ENCODE assay signal across 9 cellular contexts in genomic region chr15:34795267-34796081, GRCh38. TPM values are rescaled to one million over a fixed set of nuclear protein-coding genes. Genes with fewer than 3 reads are reported as not detected.
DNase-seq lines count a peak whose midpoint lies in the region; ATAC-seq and TF ChIP-seq lines count a peak whose summit lies in the region.
"Had no signal": no experiment of that assay in that cellular context is flagged by ENCODE, and none has a peak within 500 bp of the region (broad histone marks: within the 10 kb centered on the region; RNA-seq: fewer than 3 reads in every experiment).

TSS of gene ACTC1 (minus strand) at chr15:34795549. CDS start at chr15:34794808, 741 bp downstream.

- H3K4me3 ChIP-seq in ACC112 (ENCODE audit: low read depth, low read length) (peak within 1 kb of the TSS; percentile 65), mucosa of descending colon (no peak within 1 kb of the TSS)

- DNase-seq in NCI-H1694 (lab: John Stamatoyannopoulos, UW), result peak; percentile 28
- peak; percentile 2 to 24 for DNase-seq in erythroblast (lab: John Stamatoyannopoulos, UW)
- DNase-seq in mucosa of descending colon, result peak in 1 of 3 donors; percentile 42
- DNase-seq in NCI-H510A (lab: John Stamatoyannopoulos, UW), result no peak
- no peak for DNase-seq in stimulated activated CD4-positive, alpha-beta T cell treated with anti-CD3 and anti-CD28 coated beads, Interleukin-4, amount 100 ng/mL, for 1 hour
- no peak for DNase-seq in GM19238 (ENCODE audit: insufficient read length, low spot score)

- H2AFZ ChIP-seq in ACC112 (ENCODE audit: low read length, unreplicated experiment), result peak within 1 kb of the TSS; percentile 86

- H3K4me1 ChIP-seq in ACC112 (ENCODE audit: control insufficient read depth, insufficient read depth, low read length, unreplicated experiment), result peaks cover 18% of the 10 kb centered on the region
- H3K4me1 ChIP-seq in mucosa of descending colon (ENCODE audit: low read depth), result no peaks in the 10 kb centered on the region

- H3K27ac ChIP-seq in ACC112 (ENCODE audit: low read depth, low read length), result no peak within 1 kb of the TSS
- H3K27ac ChIP-seq: neutrophil had no signal

- H3K9me3 ChIP-seq in mucosa of descending colon, result no peaks in the 10 kb centered on the region
- H3K9me3 ChIP-seq: neutrophil had no signal

- intact Hi-C loops in mucosa of descending colon (cut with DNase I, micrococcal nuclease), result no loop called here

- no peak for TF ChIP-seq CTCF in mucosa of descending colon (IDR thresholded peaks at IDR 0.05)

- no peak for TF ChIP-seq POLR2A in erythroblast (IDR thresholded peaks at IDR 0.05; ENCODE audit: low read length)

- H3K79me2 ChIP-seq in ACC112 (ENCODE audit: control insufficient read depth, insufficient read depth, low read length, unreplicated experiment), result no peaks in the 10 kb centered on the region

- H3K27me3 ChIP-seq in ACC112 (ENCODE audit: insufficient read depth, low read length), result peaks cover 69% of the 10 kb centered on the region

- no peaks in the 10 kb centered on the region for H3K36me3 ChIP-seq in ACC112 (ENCODE audit: insufficient read depth, low read length)
- H3K36me3 ChIP-seq in mucosa of descending colon (ENCODE audit: low read depth), result no peaks in the 10 kb centered on the region
- H3K36me3 ChIP-seq: neutrophil had no signal

- peak; percentile 27 for ATAC-seq in mucosa of descending colon
- no peak for ATAC-seq in GM18868 (IDR thresholded peaks at IDR 0.05; ENCODE audit: unreplicated experiment)

RNA-seq across cellular contexts. Expression of gene ACTC1, which starts in this region (rescaled TPM):
- total RNA-seq in mucosa of descending colon, result 10 to 100 TPM in 1 of 3 donors, 1 to 10 TPM in 1, under 1 TPM in 1; 0.64 to 10.7 (median 1.3) TPM

Comparison
In these comparisons a context has a peak if more than half of its experiments do, and no peak if none do; other contexts are left out.
1. DNase-seq: peak in NCI-H1694 (single experiment) and erythroblast (2 of 2); none in NCI-H510A (single experiment), stimulated activated CD4-positive, alpha-beta T cell treated with anti-CD3 and anti-CD28 coated beads, Interleukin-4, amount 100 ng/mL, for 1 hour (single experiment) and GM19238 (single experiment).